Comparison of ENCODE assay signal across 1 cellular context in genomic region chr10:26215923-26216576, GRCh38.
TF ChIP-seq lines count a peak whose summit lies in the region.

No MANE protein-coding gene starts in this region.

TF ChIP-seq in WTC11, 78 proteins besides CTCF, POLR2A, EP300 and RAD21 (continued from another document):
- TF ChIP-seq ZNF263 (CRISPR knock-in tag; IDR thresholded peaks at IDR 0.05; ENCODE audit: low read depth) (no peak), ELF4 (CRISPR knock-in tag; IDR thresholded peaks at IDR 0.05; ENCODE audit: low read depth) (0 out of 2 replicates have a peak, but pooled peaks have one; percentile 47), FOXJ3 (CRISPR knock-in tag; IDR thresholded peaks at IDR 0.05; ENCODE audit: borderline replicate concordance) (no peak), ZNF281 (CRISPR knock-in tag; IDR thresholded peaks at IDR 0.05) (peak; percentile 90), OVOL2 (CRISPR knock-in tag; IDR thresholded peaks at IDR 0.05; ENCODE audit: borderline replicate concordance) (no peak), GTF2I (CRISPR knock-in tag; conservative IDR thresholded peaks at IDR 0.05) (no peak), E2F4 (CRISPR knock-in tag; IDR thresholded peaks at IDR 0.05; ENCODE audit: borderline replicate concordance, low read depth) (peak; percentile 73; the same call in 1 of the 2 replicates), ZNF671 (CRISPR knock-in tag; IDR thresholded peaks at IDR 0.05) (no peak), TP53 (CRISPR knock-in tag; IDR thresholded peaks at IDR 0.05) (peak; percentile 88), AR (CRISPR knock-in tag; IDR thresholded peaks at IDR 0.05) (no peak), ATF1 (CRISPR knock-in tag; IDR thresholded peaks at IDR 0.05) (peak; percentile 45; the same call in 1 of the 2 replicates), CREB1 (CRISPR knock-in tag; IDR thresholded peaks at IDR 0.05) (peak; percentile 81; the same call in 1 of the 2 replicates), ZNF396 (CRISPR knock-in tag; IDR thresholded peaks at IDR 0.05; ENCODE audit: borderline replicate concordance) (no peak), ZNF219 (CRISPR knock-in tag; IDR thresholded peaks at IDR 0.05; ENCODE audit: borderline replicate concordance) (peak; percentile 77; the same call in 1 of the 2 replicates), E2F1 (CRISPR knock-in tag; IDR thresholded peaks at IDR 0.05) (peak; percentile 71), ARID4B (CRISPR knock-in tag; IDR thresholded peaks at IDR 0.05; ENCODE audit: borderline replicate concordance) (peak; percentile 95), NR2C2 (CRISPR knock-in tag; IDR thresholded peaks at IDR 0.05) (no peak; the same call in none of the 2 replicates)
- TF ChIP-seq, protein P1, sequence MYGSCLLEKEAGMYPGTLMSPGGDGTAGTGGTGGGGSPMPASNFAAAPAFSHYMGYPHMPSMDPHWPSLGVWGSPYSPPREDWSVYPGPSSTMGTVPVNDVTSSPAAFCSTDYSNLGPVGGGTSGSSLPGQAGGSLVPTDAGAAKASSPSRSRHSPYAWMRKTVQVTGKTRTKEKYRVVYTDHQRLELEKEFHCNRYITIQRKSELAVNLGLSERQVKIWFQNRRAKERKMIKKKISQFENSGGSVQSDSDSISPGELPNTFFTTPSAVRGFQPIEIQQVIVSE (CRISPR knock-in tag; IDR thresholded peaks at IDR 0.05; ENCODE audit: borderline replicate concordance) = no peak
- TF ChIP-seq, protein P2, sequence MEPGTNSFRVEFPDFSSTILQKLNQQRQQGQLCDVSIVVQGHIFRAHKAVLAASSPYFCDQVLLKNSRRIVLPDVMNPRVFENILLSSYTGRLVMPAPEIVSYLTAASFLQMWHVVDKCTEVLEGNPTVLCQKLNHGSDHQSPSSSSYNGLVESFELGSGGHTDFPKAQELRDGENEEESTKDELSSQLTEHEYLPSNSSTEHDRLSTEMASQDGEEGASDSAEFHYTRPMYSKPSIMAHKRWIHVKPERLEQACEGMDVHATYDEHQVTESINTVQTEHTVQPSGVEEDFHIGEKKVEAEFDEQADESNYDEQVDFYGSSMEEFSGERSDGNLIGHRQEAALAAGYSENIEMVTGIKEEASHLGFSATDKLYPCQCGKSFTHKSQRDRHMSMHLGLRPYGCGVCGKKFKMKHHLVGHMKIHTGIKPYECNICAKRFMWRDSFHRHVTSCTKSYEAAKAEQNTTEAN (CRISPR knock-in tag; IDR thresholded peaks at IDR 0.05) = peak; percentile 88
- TF ChIP-seq, protein P3, sequence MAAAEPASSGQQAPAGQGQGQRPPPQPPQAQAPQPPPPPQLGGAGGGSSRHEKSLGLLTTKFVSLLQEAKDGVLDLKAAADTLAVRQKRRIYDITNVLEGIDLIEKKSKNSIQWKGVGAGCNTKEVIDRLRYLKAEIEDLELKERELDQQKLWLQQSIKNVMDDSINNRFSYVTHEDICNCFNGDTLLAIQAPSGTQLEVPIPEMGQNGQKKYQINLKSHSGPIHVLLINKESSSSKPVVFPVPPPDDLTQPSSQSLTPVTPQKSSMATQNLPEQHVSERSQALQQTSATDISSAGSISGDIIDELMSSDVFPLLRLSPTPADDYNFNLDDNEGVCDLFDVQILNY (CRISPR knock-in tag; IDR thresholded peaks at IDR 0.05) = peak; percentile 91
- TF ChIP-seq, protein P4, sequence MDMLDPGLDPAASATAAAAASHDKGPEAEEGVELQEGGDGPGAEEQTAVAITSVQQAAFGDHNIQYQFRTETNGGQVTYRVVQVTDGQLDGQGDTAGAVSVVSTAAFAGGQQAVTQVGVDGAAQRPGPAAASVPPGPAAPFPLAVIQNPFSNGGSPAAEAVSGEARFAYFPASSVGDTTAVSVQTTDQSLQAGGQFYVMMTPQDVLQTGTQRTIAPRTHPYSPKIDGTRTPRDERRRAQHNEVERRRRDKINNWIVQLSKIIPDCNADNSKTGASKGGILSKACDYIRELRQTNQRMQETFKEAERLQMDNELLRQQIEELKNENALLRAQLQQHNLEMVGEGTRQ (CRISPR knock-in tag; IDR thresholded peaks at IDR 0.05) = no peak
- TF ChIP-seq, protein P5, sequence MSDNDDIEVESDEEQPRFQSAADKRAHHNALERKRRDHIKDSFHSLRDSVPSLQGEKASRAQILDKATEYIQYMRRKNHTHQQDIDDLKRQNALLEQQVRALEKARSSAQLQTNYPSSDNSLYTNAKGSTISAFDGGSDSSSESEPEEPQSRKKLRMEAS (CRISPR knock-in tag; IDR thresholded peaks at IDR 0.05) = peak; percentile 90
- TF ChIP-seq, protein P6, sequence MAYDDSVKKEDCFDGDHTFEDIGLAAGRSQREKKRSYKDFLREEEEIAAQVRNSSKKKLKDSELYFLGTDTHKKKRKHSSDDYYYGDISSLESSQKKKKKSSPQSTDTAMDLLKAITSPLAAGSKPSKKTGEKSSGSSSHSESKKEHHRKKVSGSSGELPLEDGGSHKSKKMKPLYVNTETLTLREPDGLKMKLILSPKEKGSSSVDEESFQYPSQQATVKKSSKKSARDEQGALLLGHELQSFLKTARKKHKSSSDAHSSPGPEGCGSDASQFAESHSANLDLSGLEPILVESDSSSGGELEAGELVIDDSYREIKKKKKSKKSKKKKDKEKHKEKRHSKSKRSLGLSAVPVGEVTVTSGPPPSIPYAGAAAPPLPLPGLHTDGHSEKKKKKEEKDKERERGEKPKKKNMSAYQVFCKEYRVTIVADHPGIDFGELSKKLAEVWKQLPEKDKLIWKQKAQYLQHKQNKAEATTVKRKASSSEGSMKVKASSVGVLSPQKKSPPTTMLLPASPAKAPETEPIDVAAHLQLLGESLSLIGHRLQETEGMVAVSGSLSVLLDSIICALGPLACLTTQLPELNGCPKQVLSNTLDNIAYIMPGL (CRISPR knock-in tag; IDR thresholded peaks at IDR 0.05) = no peak
- TF ChIP-seq, protein P7, sequence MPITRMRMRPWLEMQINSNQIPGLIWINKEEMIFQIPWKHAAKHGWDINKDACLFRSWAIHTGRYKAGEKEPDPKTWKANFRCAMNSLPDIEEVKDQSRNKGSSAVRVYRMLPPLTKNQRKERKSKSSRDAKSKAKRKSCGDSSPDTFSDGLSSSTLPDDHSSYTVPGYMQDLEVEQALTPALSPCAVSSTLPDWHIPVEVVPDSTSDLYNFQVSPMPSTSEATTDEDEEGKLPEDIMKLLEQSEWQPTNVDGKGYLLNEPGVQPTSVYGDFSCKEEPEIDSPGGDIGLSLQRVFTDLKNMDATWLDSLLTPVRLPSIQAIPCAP (CRISPR knock-in tag; IDR thresholded peaks at IDR 0.05) = peak; percentile 91; the same call in 1 of the 2 replicates
- TF ChIP-seq, protein P8, sequence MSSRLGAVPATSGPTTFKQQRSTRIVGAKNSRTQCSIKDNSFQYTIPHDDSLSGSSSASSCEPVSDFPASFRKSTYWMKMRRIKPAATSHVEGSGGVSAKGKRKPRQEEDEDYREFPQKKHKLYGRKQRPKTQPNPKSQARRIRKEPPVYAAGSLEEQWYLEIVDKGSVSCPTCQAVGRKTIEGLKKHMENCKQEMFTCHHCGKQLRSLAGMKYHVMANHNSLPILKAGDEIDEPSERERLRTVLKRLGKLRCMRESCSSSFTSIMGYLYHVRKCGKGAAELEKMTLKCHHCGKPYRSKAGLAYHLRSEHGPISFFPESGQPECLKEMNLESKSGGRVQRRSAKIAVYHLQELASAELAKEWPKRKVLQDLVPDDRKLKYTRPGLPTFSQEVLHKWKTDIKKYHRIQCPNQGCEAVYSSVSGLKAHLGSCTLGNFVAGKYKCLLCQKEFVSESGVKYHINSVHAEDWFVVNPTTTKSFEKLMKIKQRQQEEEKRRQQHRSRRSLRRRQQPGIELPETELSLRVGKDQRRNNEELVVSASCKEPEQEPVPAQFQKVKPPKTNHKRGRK (CRISPR knock-in tag; IDR thresholded peaks at IDR 0.05; ENCODE audit: borderline replicate concordance) = no peak
